In genomic region chr1:21451981-21452411, GRCh38 we compare ENCODE assay signal across 25 cellular contexts. TPM values are rescaled to one million over a fixed set of nuclear protein-coding genes. Genes with fewer than 3 reads are reported as not detected.
DNase-seq lines count a peak whose midpoint lies in the region; ATAC-seq and TF ChIP-seq lines count a peak whose summit lies in the region.
"Had no signal": no experiment of that assay in that cellular context is flagged by ENCODE, and none has a peak within 500 bp of the region (broad histone marks: within the 10 kb centered on the region; RNA-seq: fewer than 3 reads in every experiment).

No MANE protein-coding gene starts in this region.

- no peaks in the 10 kb centered on the region for H3K36me3 ChIP-seq in BJ (ENCODE audit: control insufficient read depth, insufficient read depth, low read length)
- H3K36me3 ChIP-seq in Karpas-422 (ENCODE audit: insufficient read depth, low read length): no peaks in the 10 kb centered on the region
- no peaks in the 10 kb centered on the region for H3K36me3 ChIP-seq in vagina
- H3K36me3 ChIP-seq: cardiac muscle cell, transverse colon had no signal

- H2BK120ac ChIP-seq in H9 (ENCODE audit: low read depth, low read length, poor library complexity, severe bottlenecking): no peak overlapping the region

- CTCF ChIA-PET in BJ (lab: Yijun Ruan, JAX): no interaction called here

- H2BK20ac ChIP-seq in H9 (ENCODE audit: low read depth, low read length, poor library complexity, severe bottlenecking): no peak overlapping the region

- H2AFZ ChIP-seq in Karpas-422 (ENCODE audit: low read length) (no peak overlapping the region), H9 (ENCODE audit: low read length) (no peak overlapping the region)

- H3K27ac Mint-ChIP-seq in H9: no peak overlapping the region
- H3K27ac Mint-ChIP-seq: activated CD4-positive, alpha-beta T cell treated with anti-CD3 and anti-CD28 coated beads, Interleukin-2, amount 10 ng/mL, durations not matched to agents 7 days and 5 days; activated naive CD8-positive, alpha-beta T cell treated with anti-CD3 and anti-CD28 coated beads, Interleukin-2, amount 50 U/mL, for 24 hours; activated T-helper 2 cell treated with anti-CD3 and anti-CD28 coated beads, Interferon-gamma antibody, Interleukin-2, Interleukin-4, amounts not matched to agents 10 μg/mL and 5 μg/mL and 100 μg/mL, durations not matched to agents 14 hours and 24 hours and 36 hours; natural killer cell treated with Interleukin-12 subunit alpha and Interleukin-12 subunit beta and Interleukin-15 and Interleukin-18, amount 100 ng/mL, for 72 hours; progenitor cell of endocrine pancreas; stimulated activated naive CD8-positive, alpha-beta T cell treated with anti-CD3 and anti-CD28 coated beads, Interleukin-15, amount 100 ng/mL, for 72 hours; T-cell had no signal

- H4K8ac ChIP-seq in H9 (replicated peaks; ENCODE audit: insufficient read length, low read depth, low read length): no peak overlapping the region

- H3K9me3 Mint-ChIP-seq in H9: no peaks in the 10 kb centered on the region
- H3K9me3 Mint-ChIP-seq: activated CD4-positive, alpha-beta T cell treated with anti-CD3 and anti-CD28 coated beads, Interleukin-2, amount 10 ng/mL, durations not matched to agents 7 days and 5 days; activated naive CD8-positive, alpha-beta T cell treated with anti-CD3 and anti-CD28 coated beads, Interleukin-2, amount 50 U/mL, for 24 hours; activated T-helper 2 cell treated with anti-CD3 and anti-CD28 coated beads, Interferon-gamma antibody, Interleukin-2, Interleukin-4, amounts not matched to agents 10 μg/mL and 5 μg/mL and 100 μg/mL, durations not matched to agents 14 hours and 24 hours and 36 hours; natural killer cell treated with Interleukin-12 subunit alpha and Interleukin-12 subunit beta and Interleukin-15 and Interleukin-18, amount 100 ng/mL, for 72 hours; stimulated activated naive CD8-positive, alpha-beta T cell treated with anti-CD3 and anti-CD28 coated beads, Interleukin-15, amount 100 ng/mL, for 72 hours; T-cell had no signal

- no peak overlapping the region for H3K18ac ChIP-seq in H9 (ENCODE audit: insufficient read length, low read depth, low read length)

- H2BK12ac ChIP-seq in H9 (ENCODE audit: insufficient read length, low read depth, low read length): no peak overlapping the region

- no peak overlapping the region for H3K23ac ChIP-seq in H9 (ENCODE audit: insufficient read length, low read depth, low read length)

- no peak overlapping the region for H4K5ac ChIP-seq in H9 (ENCODE audit: insufficient read length, low read depth, low read length)

- H3K4me3 Mint-ChIP-seq in H9: no peak overlapping the region
- H3K4me3 Mint-ChIP-seq: activated CD4-positive, alpha-beta T cell treated with anti-CD3 and anti-CD28 coated beads, Interleukin-2, amount 10 ng/mL, durations not matched to agents 7 days and 5 days; activated naive CD8-positive, alpha-beta T cell treated with anti-CD3 and anti-CD28 coated beads, Interleukin-2, amount 50 U/mL, for 24 hours; natural killer cell treated with Interleukin-12 subunit alpha and Interleukin-12 subunit beta and Interleukin-15 and Interleukin-18, amount 100 ng/mL, for 72 hours; stimulated activated naive CD8-positive, alpha-beta T cell treated with anti-CD3 and anti-CD28 coated beads, Interleukin-15, amount 100 ng/mL, for 72 hours; T-cell had no signal

- POLR2A ChIA-PET in BJ (lab: Charles Lee): no interaction called here

- no peak for TF ChIP-seq CTCF in BJ (IDR thresholded peaks at IDR 0.05; ENCODE audit: insufficient read depth, low read depth, low read length)
- TF ChIP-seq CTCF in H9 (conservative IDR thresholded peaks at IDR 0.05): no peak
- TF ChIP-seq CTCF in vagina (IDR thresholded peaks at IDR 0.05): no peak

- no CpG with 5 or more reads among the region's 2 CpGs for WGBS in H9 (ENCODE audit: extremely low coverage, insufficient read length, low lambda C conversion rate)

- H3K9me2 ChIP-seq in Karpas-422 (replicated peaks; ENCODE audit: insufficient read depth, low read length): no peaks in the 10 kb centered on the region

- no peak overlapping the region for H3K14ac ChIP-seq in H9 (ENCODE audit: insufficient read depth, low read length)

- no peaks in the 10 kb centered on the region for H3K23me2 ChIP-seq in H9 (ENCODE audit: insufficient read length, low read depth, low read length, poor library complexity, severe bottlenecking)

- no peak for ATAC-seq in GM18867 (IDR thresholded peaks at IDR 0.05; ENCODE audit: unreplicated experiment)
- ATAC-seq: activated naive CD8-positive, alpha-beta T cell treated with anti-CD3 and anti-CD28 coated beads, Interleukin-2, amount 50 U/mL, for 24 hours; natural killer cell treated with Interleukin-12 subunit alpha and Interleukin-12 subunit beta and Interleukin-15 and Interleukin-18, amount 100 ng/mL, for 72 hours; stimulated activated naive CD8-positive, alpha-beta T cell treated with anti-CD3 and anti-CD28 coated beads, Interleukin-15, amount 100 ng/mL, for 72 hours; T-cell had no signal

- H3K4me3 ChIP-seq in BJ (ENCODE audit: low read depth, low read length) (no peak overlapping the region), Karpas-422 (ENCODE audit: low read length) (no peak overlapping the region), vagina (no peak overlapping the region)
- H3K4me3 ChIP-seq: cardiac muscle cell, skin epidermis, transverse colon had no signal

- H3K79me1 ChIP-seq in H9 (ENCODE audit: insufficient read depth, low read depth, low read length, poor library complexity, severe bottlenecking): no peaks in the 10 kb centered on the region

- DNase-seq in BJ (ENCODE audit: low read depth) (peak; percentile 73), Karpas-422 (peak; percentile 30), astrocyte of the hippocampus (ENCODE audit: low read depth, low spot score) (peak; percentile 31), myocyte (ENCODE audit: low read depth) (peak; percentile 19), H9 (no peak), vagina (ENCODE audit: extremely low spot score in 2 of 2) (no peak), NCI-H345 (lab: John Stamatoyannopoulos, UW) (no peak)
- DNase-seq: activated CD4-positive, alpha-beta T cell treated with anti-CD3 and anti-CD28 coated beads, Interleukin-2, amount 10 ng/mL, durations not matched to agents 7 days and 5 days; activated naive CD8-positive, alpha-beta T cell treated with anti-CD3 and anti-CD28 coated beads, Interleukin-2, amount 50 U/mL, for 24 hours; AML-193; DND-41; HCEC 1CT; NCI-H1105 treated with DMSO at 0.1 percent for 48 hours; NCI-H2081 treated with DMSO at 0.1 percent for 48 hours; stimulated activated CD4-positive, alpha-beta T cell treated with anti-CD3 and anti-CD28 coated beads, Interleukin-4, amount 100 ng/mL, for 4 hours; stimulated activated naive CD8-positive, alpha-beta T cell treated with anti-CD3 and anti-CD28 coated beads, Interleukin-15, amount 100 ng/mL, for 72 hours; T-cell; transverse colon had no signal

- H3K9ac ChIP-seq in Karpas-422 (ENCODE audit: low read length): no peak overlapping the region
- H3K9ac ChIP-seq in H9 (ENCODE audit: extremely low read depth, insufficient read length, low read length): no peak overlapping the region

- no peak for TF ChIP-seq POLR2A in vagina (IDR thresholded peaks at IDR 0.05)

- H3K4ac ChIP-seq in H9 (ENCODE audit: low read depth, low read length): no peak overlapping the region

- no peak overlapping the region for H3K27ac ChIP-seq in Karpas-422 (ENCODE audit: low read length)
- H3K27ac ChIP-seq in H9 (ENCODE audit: insufficient read length, low read depth, low read length): no peak overlapping the region
- no peak overlapping the region for H3K27ac ChIP-seq in vagina
- H3K27ac ChIP-seq: cardiac muscle cell, epithelial cell of prostate, skin epidermis had no signal

- no peaks in the 10 kb centered on the region for H3K9me3 ChIP-seq in Karpas-422 (ENCODE audit: low read length)
- no peaks in the 10 kb centered on the region for H3K9me3 ChIP-seq in H9 (ENCODE audit: control insufficient read depth, low read depth, low read length)
- H3K9me3 ChIP-seq in vagina: no peaks in the 10 kb centered on the region
- H3K9me3 ChIP-seq: transverse colon had no signal

- no peak overlapping the region for H3K56ac ChIP-seq in H9 (ENCODE audit: insufficient read length, low read depth, low read length)

- H4K91ac ChIP-seq in H9 (ENCODE audit: insufficient read length, low read depth, low read length): no peak overlapping the region

- no peak overlapping the region for H2BK15ac ChIP-seq in H9 (ENCODE audit: low read depth, low read length)

- H3K27me3 ChIP-seq in BJ (ENCODE audit: control insufficient read depth, insufficient read depth, low read length): no peaks in the 10 kb centered on the region
- H3K27me3 ChIP-seq in Karpas-422 (ENCODE audit: low read length): no peaks in the 10 kb centered on the region
- no peaks in the 10 kb centered on the region for H3K27me3 ChIP-seq in H9 (ENCODE audit: insufficient read depth, low read length)
- no peaks in the 10 kb centered on the region for H3K27me3 ChIP-seq in vagina
- H3K27me3 ChIP-seq: cardiac muscle cell, transverse colon had no signal

- H3K79me2 ChIP-seq in Karpas-422 (ENCODE audit: low read length) (no peaks in the 10 kb centered on the region), H9 (ENCODE audit: insufficient read depth, low read length) (no peaks in the 10 kb centered on the region)

- H2AK5ac ChIP-seq in H9 (ENCODE audit: insufficient read length, low read length): no peak overlapping the region

- intact Hi-C loops in vagina (cut with DNase I): no loop called here

- H3K4me2 ChIP-seq in Karpas-422 (ENCODE audit: low read depth, low read length, poor library complexity, severe bottlenecking) (no peak overlapping the region), H9 (ENCODE audit: insufficient read depth, insufficient read length, low read length) (no peak overlapping the region)

- H3K4me1 ChIP-seq in Karpas-422 (ENCODE audit: low read length) (no peaks in the 10 kb centered on the region), H9 (ENCODE audit: insufficient read depth, low read length) (no peaks in the 10 kb centered on the region), vagina (no peaks in the 10 kb centered on the region)

- peaks cover 3 to 14% (median 7%) of the 10 kb centered on the region in 3 experiments; a peak in 5 of 7 replicates for H3K36me3 Mint-ChIP-seq in H9 (ENCODE audit: insufficient read depth in 1 of 3, low read depth in 3 of 3)
- H3K36me3 Mint-ChIP-seq: natural killer cell treated with Interleukin-12 subunit alpha and Interleukin-12 subunit beta and Interleukin-15 and Interleukin-18, amount 100 ng/mL, for 72 hours had no signal

- H2BK5ac ChIP-seq in H9 (ENCODE audit: insufficient read length, low read length): no peak overlapping the region

- H3K27me3 Mint-ChIP-seq in H9 (ENCODE audit: low read depth): no peaks in the 10 kb centered on the region
- H3K27me3 Mint-ChIP-seq: activated CD4-positive, alpha-beta T cell treated with anti-CD3 and anti-CD28 coated beads, Interleukin-2, amount 10 ng/mL, durations not matched to agents 7 days and 5 days; activated naive CD8-positive, alpha-beta T cell treated with anti-CD3 and anti-CD28 coated beads, Interleukin-2, amount 50 U/mL, for 24 hours; progenitor cell of endocrine pancreas; stimulated activated naive CD8-positive, alpha-beta T cell treated with anti-CD3 and anti-CD28 coated beads, Interleukin-15, amount 100 ng/mL, for 72 hours; T-cell had no signal

- no peak overlapping the region for H3T11ph ChIP-seq in H9 (ENCODE audit: low read length)

- H3K4me1 Mint-ChIP-seq in H9: no peaks in the 10 kb centered on the region

- H4K20me1 ChIP-seq in Karpas-422 (ENCODE audit: insufficient read depth, low read depth, low read length) (no peaks in the 10 kb centered on the region), H9 (ENCODE audit: control insufficient read depth, insufficient read depth, insufficient read length) (no peaks in the 10 kb centered on the region)

RNA-seq across cellular contexts. Expression of gene NBPF3, which starts 12.1 kb away (rescaled TPM):
- polyA plus RNA-seq in BJ (2011; rRNA removed): 17.1 and 17.8 TPM in 2 replicates
- 15.7 and 17.6 TPM in 2 replicates for polyA minus RNA-seq in BJ (2011; rRNA and poly(A)+ RNA removed)
- total RNA-seq in Karpas-422 (2014; rRNA removed; shearing (Covaris generic); ENCODE audit: low replicate concordance): 3.6 and 5.3 TPM in 2 replicates
- total RNA-seq in myocyte: 3.5 and 8.2 TPM in 2 replicates
- 4.8 TPM for polyA plus RNA-seq in myocyte (2012)
- 15.8 and 16.2 TPM in 2 replicates for total RNA-seq in H9 (2021)
- 10.1 TPM for total RNA-seq in vagina

RNA-seq across cellular contexts. Expression of gene ALPL, which starts 57.2 kb away (rescaled TPM):
- polyA plus RNA-seq in BJ (2011; rRNA removed): 0.28 and 0.45 TPM in 2 replicates
- polyA minus RNA-seq in BJ (2011; rRNA and poly(A)+ RNA removed): 0.14 and 0.15 TPM in 2 replicates
- total RNA-seq in Karpas-422 (2014; rRNA removed; shearing (Covaris generic); ENCODE audit: low replicate concordance): 0.36 TPM in 1 of 2 replicates, not detected in the other
- total RNA-seq in myocyte (14.9 and 15.1 TPM in 2 replicates), H9 (2021) (84.8 and 92.9 TPM in 2 replicates), vagina (6.6 TPM)
- 21.3 TPM for polyA plus RNA-seq in myocyte (2012)
- total RNA-seq: activated CD4-positive, alpha-beta T cell treated with anti-CD3 and anti-CD28 coated beads, Interleukin-2, amount 10 ng/mL, durations not matched to agents 7 days and 5 days; activated T-helper 2 cell treated with anti-CD3 and anti-CD28 coated beads, Interferon-gamma antibody, Interleukin-2, Interleukin-4, amounts not matched to agents 10 μg/mL and 5 μg/mL and 100 μg/mL, durations not matched to agents 14 hours and 24 hours and 36 hours; natural killer cell treated with Interleukin-12 subunit alpha and Interleukin-12 subunit beta and Interleukin-15 and Interleukin-18, amount 100 ng/mL, for 72 hours had no signal

Comparison
In these comparisons a context has a peak if more than half of its experiments do, and no peak if none do; other contexts are left out.
1. DNase-seq: peak in BJ (single experiment), Karpas-422 (single experiment), astrocyte of the hippocampus (single experiment) and myocyte (single experiment); none in H9 (single experiment), vagina (0 of 2) and NCI-H345 (single experiment).